16 cellular contexts compared by ENCODE assay signal in the genomic region with DNA sequence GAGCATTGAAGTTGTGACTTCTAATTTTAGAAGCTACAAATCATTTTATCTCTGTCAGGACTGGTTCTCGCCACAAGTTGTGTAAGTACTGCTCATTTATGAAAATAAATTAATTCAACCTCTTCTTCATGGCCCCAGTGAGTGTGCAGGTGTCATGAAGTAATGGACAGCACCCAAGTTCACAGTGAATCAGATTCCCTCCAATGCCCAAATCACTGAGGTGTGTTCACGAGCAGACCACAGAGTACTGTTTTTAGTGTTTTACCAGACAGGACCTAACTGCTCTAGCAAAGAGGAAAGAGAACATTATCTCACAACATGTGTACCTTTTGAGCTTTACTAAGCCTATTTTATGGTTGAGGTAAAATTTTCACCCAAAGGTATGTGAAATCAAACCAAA.
DNase-seq lines count a peak whose midpoint lies in the region; ATAC-seq and TF ChIP-seq lines count a peak whose summit lies in the region.
"Had no signal": no experiment of that assay in that cellular context is flagged by ENCODE, and none has a peak within 500 bp of the region (broad histone marks: within the 10 kb centered on the region; RNA-seq: fewer than 3 reads in every experiment).

No MANE protein-coding gene starts in this region.

- H3K27me3 Mint-ChIP-seq in activated CD4-positive, alpha-beta T cell treated with anti-CD3 and anti-CD28 coated beads, Interleukin-2, amount 10 ng/mL, durations not matched to agents 7 days and 5 days, result no peaks in the 10 kb centered on the region
- H3K27me3 Mint-ChIP-seq: CD8-positive, alpha-beta memory T cell; IgD-negative memory B cell had no signal

- CTCF ChIA-PET in activated CD4-positive, alpha-beta T cell treated with anti-CD3 and anti-CD28 coated beads, Interleukin-2, amount 10 ng/mL, durations not matched to agents 7 days and 5 days (lab: Charles Lee), result no interaction called here

- peaks cover 2% of the 10 kb centered on the region for H3K9me3 ChIP-seq in OCI-LY1 (ENCODE audit: low read length)
- H3K9me3 ChIP-seq: BE2C, Caco-2 had no signal

- H3K79me2 ChIP-seq in OCI-LY1 (ENCODE audit: insufficient read depth, low read length), result no peaks in the 10 kb centered on the region

- H3K9me3 Mint-ChIP-seq in activated CD4-positive, alpha-beta T cell treated with anti-CD3 and anti-CD28 coated beads, Interleukin-2, amount 10 ng/mL, durations not matched to agents 7 days and 5 days, result peaks cover 7% of the 10 kb centered on the region

- H2AFZ ChIP-seq in OCI-LY1 (ENCODE audit: low read length), result peak overlapping the region; percentile 4; the same call in 1 of the 2 replicates
- H2AFZ ChIP-seq: GM23248 had no signal

- TF ChIP-seq CTCF in GM13977 (IDR thresholded peaks at IDR 0.05; ENCODE audit: extremely low read depth, insufficient read depth, missing control alignments) (no peak), OCI-LY1 (IDR thresholded peaks at IDR 0.05; ENCODE audit: low read length) (no peak)

- peak; percentile 8 for DNase-seq in GM13977 (ENCODE audit: low spot score)
- no peak for DNase-seq in NCI-H1105 (lab: John Stamatoyannopoulos, UW)
- DNase-seq in Kasumi-1 (lab: John Stamatoyannopoulos, UW), result no peak
- no peak for DNase-seq in stimulated activated naive CD4-positive, alpha-beta T cell treated with Interleukin-2 at 50 U/mL for 16 hours (lab: John Stamatoyannopoulos, UW)
- no peak for DNase-seq in activated CD4-positive, alpha-beta T cell treated with anti-CD3 and anti-CD28 coated beads, Interleukin-2, amount 10 ng/mL, durations not matched to agents 7 days and 5 days
- DNase-seq: BE2C; Caco-2; CD8-positive, alpha-beta memory T cell; DND-41; GDM1; GM23248; H7; KG1 had no signal

- no peaks in the 10 kb centered on the region for H4K20me1 ChIP-seq in OCI-LY1 (ENCODE audit: insufficient read depth, low read length)

- H3K27ac Mint-ChIP-seq in activated CD4-positive, alpha-beta T cell treated with anti-CD3 and anti-CD28 coated beads, Interleukin-2, amount 10 ng/mL, durations not matched to agents 7 days and 5 days, result no peak overlapping the region
- H3K27ac Mint-ChIP-seq: CD8-positive, alpha-beta memory T cell; IgD-negative memory B cell had no signal

- H3K27me3 ChIP-seq in OCI-LY1 (ENCODE audit: insufficient read depth, low read length), result no peaks in the 10 kb centered on the region
- H3K27me3 ChIP-seq: BE2C had no signal

- H3K4me1 Mint-ChIP-seq in activated CD4-positive, alpha-beta T cell treated with anti-CD3 and anti-CD28 coated beads, Interleukin-2, amount 10 ng/mL, durations not matched to agents 7 days and 5 days, result no peaks in the 10 kb centered on the region
- H3K4me1 Mint-ChIP-seq: CD8-positive, alpha-beta memory T cell; IgD-negative memory B cell had no signal

- no peak overlapping the region for H3K4me3 Mint-ChIP-seq in activated CD4-positive, alpha-beta T cell treated with anti-CD3 and anti-CD28 coated beads, Interleukin-2, amount 10 ng/mL, durations not matched to agents 7 days and 5 days
- H3K4me3 Mint-ChIP-seq: CD8-positive, alpha-beta memory T cell; IgD-negative memory B cell had no signal

- H3K27ac ChIP-seq in OCI-LY1 (ENCODE audit: low read depth, low read length, poor library complexity, severe bottlenecking), result peak overlapping the region; percentile 92
- H3K27ac ChIP-seq: GM23248 had no signal

- peaks cover 10% of the 10 kb centered on the region for H3K36me3 ChIP-seq in OCI-LY1 (ENCODE audit: insufficient read depth, low read length)
- H3K36me3 ChIP-seq: BE2C had no signal

- H3K36me3 Mint-ChIP-seq in activated CD4-positive, alpha-beta T cell treated with anti-CD3 and anti-CD28 coated beads, Interleukin-2, amount 10 ng/mL, durations not matched to agents 7 days and 5 days (ENCODE audit: low read depth), result no peaks in the 10 kb centered on the region
- H3K36me3 Mint-ChIP-seq: CD8-positive, alpha-beta memory T cell; IgD-negative memory B cell had no signal

- H3F3A ChIP-seq in OCI-LY1 (ENCODE audit: insufficient read depth, low read length), result 0 out of 2 replicates have a peak, but pooled peaks cover 3% of the 10 kb centered on the region

- ATAC-seq in HG02870 (IDR thresholded peaks at IDR 0.05; ENCODE audit: unreplicated experiment), result peak; percentile 55

- no peaks in the 10 kb centered on the region for H3K9me2 ChIP-seq in OCI-LY1 (ENCODE audit: low read depth, low read length)

- POLR2A ChIA-PET in activated CD4-positive, alpha-beta T cell treated with anti-CD3 and anti-CD28 coated beads, Interleukin-2, amount 10 ng/mL, durations not matched to agents 7 days and 5 days (lab: Charles Lee), result no interaction called here

- H3K9ac ChIP-seq in OCI-LY1 (ENCODE audit: low read length), result peak overlapping the region; percentile 33; the same call in 1 of the 2 replicates
- H3K9ac ChIP-seq: GM23248 had no signal

- H3K4me1 ChIP-seq in OCI-LY1 (ENCODE audit: insufficient read depth, low read length, severe bottlenecking), result peaks cover 35% of the 10 kb centered on the region
- H3K4me1 ChIP-seq: BE2C, Caco-2 had no signal

- peak overlapping the region; percentile 33 for H3K4me2 ChIP-seq in OCI-LY1 (ENCODE audit: low read length)

- in situ Hi-C loops in GM13977 (cut with MboI; ENCODE audit: low pct_unique_long_range_greater_than_20kb, low sequenced_read_pairs, unreplicated experiment), result no loop called here

- H3K4me3 ChIP-seq in OCI-LY1 (ENCODE audit: low read depth, low read length, poor library complexity, severe bottlenecking), result no peak overlapping the region
- H3K4me3 ChIP-seq: GM23248 had no signal
